In the genomic region with DNA sequence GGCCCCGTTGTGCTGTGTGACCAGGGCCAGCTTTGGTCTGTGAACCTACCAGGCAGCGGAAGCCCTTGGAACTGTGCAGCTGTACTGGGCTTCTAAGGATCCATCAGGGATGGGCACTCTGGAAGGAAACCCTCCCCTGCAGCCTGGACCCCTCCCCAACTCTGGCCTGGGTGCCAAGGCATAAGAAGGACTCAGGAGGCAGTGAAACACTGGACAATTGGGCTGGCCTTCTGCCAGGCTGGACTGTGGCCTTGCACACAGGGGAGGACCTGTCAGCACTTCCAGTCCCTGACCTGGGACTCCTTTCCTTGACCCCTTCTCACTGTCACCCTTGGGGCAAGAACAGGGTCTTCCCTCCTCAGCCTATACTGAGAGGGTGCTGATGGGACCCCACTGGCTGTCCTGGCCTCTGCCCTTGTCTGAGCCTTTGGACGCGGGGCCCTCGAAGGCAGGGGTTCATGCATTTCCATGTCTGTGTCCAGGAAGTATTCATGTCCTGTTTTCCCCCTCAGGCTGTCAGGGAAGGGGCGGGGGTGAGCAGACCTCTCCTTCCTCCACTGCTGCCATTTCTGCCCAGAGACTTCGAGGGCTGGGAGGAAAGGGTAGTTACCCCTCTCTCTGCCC, we compare ENCODE assay signal across 11 cellular contexts. TPM values are rescaled to one million over a fixed set of nuclear protein-coding genes. Genes with fewer than 3 reads are reported as not detected.
DNase-seq lines count a peak whose midpoint lies in the region; TF ChIP-seq lines count a peak whose summit lies in the region.
"Had no signal": no experiment of that assay in that cellular context is flagged by ENCODE, and none has a peak within 500 bp of the region (broad histone marks: within the 10 kb centered on the region; RNA-seq: fewer than 3 reads in every experiment).

No MANE protein-coding gene starts in this region.

- TF ChIP-seq CTCF in endothelial cell (IDR thresholded peaks at IDR 0.05; ENCODE audit: unreplicated experiment) = no peak

- peaks cover 59% of the 10 kb centered on the region for H3K4me1 Mint-ChIP-seq in endothelial cell (ENCODE audit: unreplicated experiment)
- H3K4me1 Mint-ChIP-seq in activated CD4-positive, alpha-beta T cell treated with anti-CD3 and anti-CD28 coated beads, Interleukin-2, amount 10 ng/mL, durations not matched to agents 7 days and 5 days = no peaks in the 10 kb centered on the region

- peaks cover 22% of the 10 kb centered on the region for H3K27me3 Mint-ChIP-seq in endothelial cell (ENCODE audit: unreplicated experiment)
- peaks cover 10% of the 10 kb centered on the region for H3K27me3 Mint-ChIP-seq in activated CD4-positive, alpha-beta T cell treated with anti-CD3 and anti-CD28 coated beads, Interleukin-2, amount 10 ng/mL, durations not matched to agents 7 days and 5 days

- H3K36me3 Mint-ChIP-seq in endothelial cell (ENCODE audit: low read depth, unreplicated experiment) = peaks cover 7% of the 10 kb centered on the region
- H3K36me3 Mint-ChIP-seq in activated CD4-positive, alpha-beta T cell treated with anti-CD3 and anti-CD28 coated beads, Interleukin-2, amount 10 ng/mL, durations not matched to agents 7 days and 5 days (ENCODE audit: low read depth) = no peaks in the 10 kb centered on the region
- H3K36me3 Mint-ChIP-seq: CD8-positive, alpha-beta T cell had no signal

- POLR2A ChIA-PET in activated CD4-positive, alpha-beta T cell treated with anti-CD3 and anti-CD28 coated beads, Interleukin-2, amount 10 ng/mL, durations not matched to agents 7 days and 5 days (lab: Charles Lee) = no interaction called here

- DNase-seq in caudate nucleus (lab: John Stamatoyannopoulos, UW) = no peak
- peak; percentile 40 for DNase-seq in endothelial cell (ENCODE audit: low spot score)
- peak; percentile 20 to 49 for DNase-seq in lung microvascular endothelial cell (ENCODE audit: low read depth in 2 of 2)
- no peak for DNase-seq in activated CD4-positive, alpha-beta T cell treated with anti-CD3 and anti-CD28 coated beads, Interleukin-2, amount 10 ng/mL, durations not matched to agents 7 days and 5 days
- DNase-seq in 8988T = no peak
- DNase-seq in SW 1271 (lab: John Stamatoyannopoulos, UW) = no peak
- DNase-seq: CD8-positive, alpha-beta T cell; DMS79 treated with DMSO at 0.1 percent for 48 hours; NCI-H345; NCI-H526 treated with DMSO at 0.1 percent for 48 hours had no signal

- H3K27ac Mint-ChIP-seq in endothelial cell (ENCODE audit: unreplicated experiment) = peak overlapping the region; percentile 54
- no peak overlapping the region for H3K27ac Mint-ChIP-seq in activated CD4-positive, alpha-beta T cell treated with anti-CD3 and anti-CD28 coated beads, Interleukin-2, amount 10 ng/mL, durations not matched to agents 7 days and 5 days
- H3K27ac Mint-ChIP-seq: CD8-positive, alpha-beta T cell had no signal

- H3K27ac ChIP-seq in caudate nucleus (ENCODE audit: low read depth, low read length) (peak overlapping the region; percentile 71), temporal lobe (ENCODE audit: low read depth, low read length) (peak overlapping the region; percentile 73)

- CTCF ChIA-PET in activated CD4-positive, alpha-beta T cell treated with anti-CD3 and anti-CD28 coated beads, Interleukin-2, amount 10 ng/mL, durations not matched to agents 7 days and 5 days (lab: Charles Lee) = interaction anchor here (1.0 to 1.4 kb wide), 2 partner anchors 19 to 23 kb away, joined by 3 to 5 read pairs; no protein-coding TSS in a partner anchor

- no peak overlapping the region for H3K4me3 Mint-ChIP-seq in endothelial cell (ENCODE audit: unreplicated experiment)
- no peak overlapping the region for H3K4me3 Mint-ChIP-seq in activated CD4-positive, alpha-beta T cell treated with anti-CD3 and anti-CD28 coated beads, Interleukin-2, amount 10 ng/mL, durations not matched to agents 7 days and 5 days
- H3K4me3 Mint-ChIP-seq: CD8-positive, alpha-beta T cell had no signal

- H3K9me3 Mint-ChIP-seq in endothelial cell (ENCODE audit: unreplicated experiment) = no peaks in the 10 kb centered on the region
- no peaks in the 10 kb centered on the region for H3K9me3 Mint-ChIP-seq in activated CD4-positive, alpha-beta T cell treated with anti-CD3 and anti-CD28 coated beads, Interleukin-2, amount 10 ng/mL, durations not matched to agents 7 days and 5 days
- H3K9me3 Mint-ChIP-seq: CD8-positive, alpha-beta T cell had no signal

RNA-seq across cellular contexts. Expression of a gene that starts 39.6 kb away (rescaled TPM):
- total RNA-seq in endothelial cell (ENCODE audit: unreplicated experiment) (65.9 TPM), lung microvascular endothelial cell (158 and 415 TPM in 2 replicates), temporal lobe (80.4 TPM)
- under 1 TPM; 0.40 to 0.48 TPM for total RNA-seq in activated CD4-positive, alpha-beta T cell treated with anti-CD3 and anti-CD28 coated beads, Interleukin-2, amount 10 ng/mL, durations not matched to agents 7 days and 5 days

Comparison
In these comparisons a context has a peak if more than half of its experiments do, and no peak if none do; other contexts are left out.
1. DNase-seq: peak in endothelial cell (single experiment) and lung microvascular endothelial cell (2 of 2); none in caudate nucleus (0 of 61), activated CD4-positive, alpha-beta T cell treated with anti-CD3 and anti-CD28 coated beads, Interleukin-2, amount 10 ng/mL, durations not matched to agents 7 days and 5 days (single experiment), 8988T (single experiment) and SW 1271 (0 of 2).
2. RNA of a gene that starts 39.6 kb away (total RNA-seq): 158 to 415 TPM in lung microvascular endothelial cell, 80.4 TPM in temporal lobe (single experiment) and 65.9 TPM in endothelial cell (single experiment); 0.40 to 0.48 TPM in activated CD4-positive, alpha-beta T cell treated with anti-CD3 and anti-CD28 coated beads, Interleukin-2, amount 10 ng/mL, durations not matched to agents 7 days and 5 days; every median in the first group is over 10 times any median in the second.